13 cellular contexts compared by ENCODE assay signal in the genomic region with DNA sequence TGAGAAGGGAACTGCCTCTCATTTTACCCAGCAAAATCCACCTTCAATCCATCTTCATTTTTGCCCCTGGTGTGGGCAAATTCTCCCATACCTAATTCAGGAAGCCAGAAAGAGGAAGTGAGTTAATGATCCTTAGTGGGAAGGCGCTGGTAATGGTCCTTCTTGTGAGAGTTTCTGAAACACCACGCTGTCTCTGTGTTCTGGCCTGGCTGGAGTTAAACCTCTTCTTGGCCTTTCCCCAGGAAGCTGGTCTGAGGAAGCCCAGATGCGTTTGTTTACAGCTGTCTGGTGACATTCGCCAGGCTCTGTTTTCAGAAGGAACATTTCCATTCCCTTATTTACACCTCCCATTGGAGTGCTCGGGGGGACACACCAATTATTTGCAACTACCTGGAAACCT. TPM values are rescaled to one million over a fixed set of nuclear protein-coding genes. Genes with fewer than 3 reads are reported as not detected.
DNase-seq lines count a peak whose midpoint lies in the region; ATAC-seq, FAIRE-seq and TF ChIP-seq lines count a peak whose summit lies in the region.
"Had no signal": no experiment of that assay in that cellular context is flagged by ENCODE, and none has a peak within 500 bp of the region (broad histone marks: within the 10 kb centered on the region; RNA-seq: fewer than 3 reads in every experiment).

No MANE protein-coding gene starts in this region.

- DNase-seq in HepG2 (ENCODE audit: low spot score) = no peak
- DNase-seq in endothelial cell (ENCODE audit: low spot score) = no peak
- DNase-seq in mesenchymal stem cell = peak; percentile 91
- no peak for DNase-seq in H9
- no peak for DNase-seq in DMS79 treated with DMSO at 0.1 percent for 48 hours (lab: John Stamatoyannopoulos, UW)
- no peak for DNase-seq in testis
- DNase-seq in NCI-H226 = no peak
- DNase-seq: ACHN, KG1, PC-9 had no signal

- no peak overlapping the region for H3K23ac ChIP-seq in mesenchymal stem cell (ENCODE audit: low read length in 2 of 2)
- H3K23ac ChIP-seq in H9 (ENCODE audit: insufficient read length, low read depth, low read length) = no peak overlapping the region

- H2BK12ac ChIP-seq in mesenchymal stem cell (ENCODE audit: low read length in 2 of 2) (peak overlapping the region; percentile 94 to 95), H9 (ENCODE audit: insufficient read length, low read depth, low read length) (no peak overlapping the region)

- H3K4ac ChIP-seq in mesenchymal stem cell (ENCODE audit: low read depth in 1 of 2, low read length in 2 of 2) = peak overlapping the region; percentile 62 to 85
- H3K4ac ChIP-seq in H9 (ENCODE audit: low read depth, low read length) = no peak overlapping the region

- peaks cover 6% of the 10 kb centered on the region for H3K36me3 Mint-ChIP-seq in endothelial cell (ENCODE audit: low read depth, unreplicated experiment)
- H3K36me3 Mint-ChIP-seq in H9 (ENCODE audit: insufficient read depth in 1 of 3, low read depth in 3 of 3) = peaks cover 6 to 10% (median 6%) of the 10 kb centered on the region in 3 experiments; a peak in 6 of 7 replicates

- TF ChIP-seq POLR2A in HepG2 (IDR thresholded peaks at IDR 0.05; ENCODE audit: insufficient read depth in 1 of 2, low read depth in 2 of 2, low read length in 2 of 2) (no peak), testis (IDR thresholded peaks at IDR 0.05) (no peak)

- H3K27ac Mint-ChIP-seq in endothelial cell (ENCODE audit: unreplicated experiment) = peak overlapping the region; percentile 90
- H3K27ac Mint-ChIP-seq in H9 = no peak overlapping the region

- peaks cover 2% of the 10 kb centered on the region for H3K27me3 Mint-ChIP-seq in endothelial cell (ENCODE audit: unreplicated experiment)
- H3K27me3 Mint-ChIP-seq in H9 (ENCODE audit: low read depth) = peaks cover 3% of the 10 kb centered on the region

- H4K20me1 ChIP-seq in HepG2 (ENCODE audit: insufficient read depth, low read length) (no peaks in the 10 kb centered on the region), H9 (ENCODE audit: control insufficient read depth, insufficient read depth, insufficient read length) (no peaks in the 10 kb centered on the region)

- peaks cover 23% of the 10 kb centered on the region for H3K4me1 Mint-ChIP-seq in endothelial cell (ENCODE audit: unreplicated experiment)
- H3K4me1 Mint-ChIP-seq in H9 = peaks cover 0 to 5% of the 10 kb centered on the region in 2 experiments; a peak in 3 of 4 replicates

- CTCF ChIA-PET in HepG2 (lab: Yijun Ruan, JAX; ENCODE audit: low intra/inter-chr PET ratio, low total read pairs) = no interaction called here

- H4K8ac ChIP-seq in mesenchymal stem cell (ENCODE audit: low read length) (peak overlapping the region; percentile 97), H9 (replicated peaks; ENCODE audit: insufficient read length, low read depth, low read length) (no peak overlapping the region)

- WGBS in liver = 61% methylated on average over 5 of the region's 5 CpGs
- WGBS in HepG2 (ENCODE audit: low lambda C conversion rate) = 0% methylated on average over 5 of the region's 5 CpGs
- 5% methylated on average over 4 of the region's 5 CpGs for WGBS in mesenchymal stem cell
- no CpG with 5 or more reads among the region's 5 CpGs for WGBS in H9 (ENCODE audit: extremely low coverage, insufficient read length, low lambda C conversion rate)
- WGBS in testis, 2 donors = 47% methylated on average over 5 of the region's 5 CpGs

- no peaks in the 10 kb centered on the region for H3K27me3 ChIP-seq in liver (ENCODE audit: control insufficient read depth in 4 of 4, insufficient read depth in 4 of 4, low read length in 3 of 4)
- H3K27me3 ChIP-seq in HepG2 (ENCODE audit: control insufficient read depth in 1 of 2, insufficient read depth in 2 of 2, low read length in 2 of 2) = peaks cover 2 to 44% of the 10 kb centered on the region in 2 experiments; a peak in 4 of 5 replicates
- peaks cover 0 to 4% of the 10 kb centered on the region in 2 experiments for H3K27me3 ChIP-seq in mesenchymal stem cell (ENCODE audit: control insufficient read depth in 1 of 2, insufficient read depth in 1 of 2, low read length in 2 of 2)
- no peaks in the 10 kb centered on the region for H3K27me3 ChIP-seq in H9 (ENCODE audit: insufficient read depth, low read length)
- no peaks in the 10 kb centered on the region for H3K27me3 ChIP-seq in testis
- H3K27me3 ChIP-seq: tibial nerve had no signal

- H2BK120ac ChIP-seq in mesenchymal stem cell (ENCODE audit: low read depth, low read length) = peak overlapping the region; percentile 54
- no peak overlapping the region for H2BK120ac ChIP-seq in H9 (ENCODE audit: low read depth, low read length, poor library complexity, severe bottlenecking)

- H3K18ac ChIP-seq in mesenchymal stem cell (ENCODE audit: low read depth in 1 of 2, low read length in 2 of 2) (peak overlapping the region; percentile 87 to 96), H9 (ENCODE audit: insufficient read length, low read depth, low read length) (no peak overlapping the region)

- no peak overlapping the region for H3K4me3 Mint-ChIP-seq in endothelial cell (ENCODE audit: unreplicated experiment)
- no peak overlapping the region for H3K4me3 Mint-ChIP-seq in H9

- H3K79me1 ChIP-seq in mesenchymal stem cell (replicated peaks; ENCODE audit: low read length, poor library complexity, severe bottlenecking) (peaks cover 15% of the 10 kb centered on the region), H9 (ENCODE audit: insufficient read depth, low read depth, low read length, poor library complexity, severe bottlenecking) (no peaks in the 10 kb centered on the region)

- H3K56ac ChIP-seq in H9 (ENCODE audit: insufficient read length, low read depth, low read length) = no peak overlapping the region

- no peak overlapping the region for H2BK15ac ChIP-seq in mesenchymal stem cell (ENCODE audit: low read depth, poor library complexity, severe bottlenecking)
- no peak overlapping the region for H2BK15ac ChIP-seq in H9 (ENCODE audit: low read depth, low read length)

- H4K5ac ChIP-seq in H9 (ENCODE audit: insufficient read length, low read depth, low read length) = no peak overlapping the region

- TF ChIP-seq EP300 in HepG2 (IDR thresholded peaks at IDR 0.05; ENCODE audit: low read depth in 2 of 2, low read length in 2 of 2) = no peak
- no peak for TF ChIP-seq EP300 in HepG2 (CRISPR knock-in tag; IDR thresholded peaks at IDR 0.05; ENCODE audit: borderline replicate concordance)

- in situ Hi-C loops in HepG2 (cut with HindIII; ENCODE audit: extremely low pct_ligation_motif_present, low pct_unique_long_range_greater_than_20kb) = no loop called here

- POLR2A ChIA-PET in HepG2 (lab: Yijun Ruan, JAX) = no interaction called here

- H2AFZ ChIP-seq in HepG2 (ENCODE audit: low read length) (no peak overlapping the region), mesenchymal stem cell (ENCODE audit: low read depth, low read length) (no peak overlapping the region), H9 (ENCODE audit: low read length) (no peak overlapping the region)
- H2AFZ ChIP-seq: PC-9 had no signal

- no peaks in the 10 kb centered on the region for H3K9me3 Mint-ChIP-seq in endothelial cell (ENCODE audit: unreplicated experiment)
- H3K9me3 Mint-ChIP-seq in H9 = peaks cover 10 to 12% of the 10 kb centered on the region in 2 experiments

- BruUV-seq in HepG2 (replicated peaks; lab: Mats Ljungman, UMichigan) = no TSS peak

- no peak overlapping the region for H2AK5ac ChIP-seq in mesenchymal stem cell (ENCODE audit: low read length, severe bottlenecking)
- H2AK5ac ChIP-seq in H9 (ENCODE audit: insufficient read length, low read length) = no peak overlapping the region

- H3K9me3 ChIP-seq in liver (ENCODE audit: control insufficient read depth in 4 of 4, low read length in 3 of 4) (no peaks in the 10 kb centered on the region), HepG2 (ENCODE audit: low read length) (no peaks in the 10 kb centered on the region), mesenchymal stem cell (ENCODE audit: control insufficient read depth, low read length) (no peaks in the 10 kb centered on the region), H9 (ENCODE audit: control insufficient read depth, low read depth, low read length) (peaks cover 8% of the 10 kb centered on the region), testis (no peaks in the 10 kb centered on the region)
- H3K9me3 ChIP-seq: tibial nerve had no signal

- H2BK5ac ChIP-seq in mesenchymal stem cell (ENCODE audit: low read depth, low read length, poor library complexity, severe bottlenecking) = no peak overlapping the region
- no peak overlapping the region for H2BK5ac ChIP-seq in H9 (ENCODE audit: insufficient read length, low read length)

- H3K79me2 ChIP-seq in HepG2 (ENCODE audit: insufficient read depth, low read length) (no peaks in the 10 kb centered on the region), H9 (ENCODE audit: insufficient read depth, low read length) (no peaks in the 10 kb centered on the region)

- H3K4me1 ChIP-seq in liver (ENCODE audit: control insufficient read depth in 4 of 4, insufficient read depth in 4 of 4, low read length in 3 of 4) (no peaks in the 10 kb centered on the region), HepG2 (ENCODE audit: insufficient read depth, low read length) (no peaks in the 10 kb centered on the region), mesenchymal stem cell (ENCODE audit: control insufficient read depth, insufficient read depth, low read depth, low read length) (peaks cover 9% of the 10 kb centered on the region), H9 (ENCODE audit: insufficient read depth, low read length) (no peaks in the 10 kb centered on the region), testis (no peaks in the 10 kb centered on the region)

- H3K4me2 ChIP-seq in HepG2 (ENCODE audit: low read depth, low read length) (no peak overlapping the region), mesenchymal stem cell (ENCODE audit: low read length, poor library complexity, severe bottlenecking) (no peak overlapping the region), H9 (ENCODE audit: insufficient read depth, insufficient read length, low read length) (no peak overlapping the region)
- H3K4me2 ChIP-seq: PC-9 had no signal

- H3K14ac ChIP-seq in mesenchymal stem cell (ENCODE audit: low read length in 2 of 2) = no peak overlapping the region
- H3K14ac ChIP-seq in H9 (ENCODE audit: insufficient read depth, low read length) = no peak overlapping the region

- no peak overlapping the region for H3T11ph ChIP-seq in H9 (ENCODE audit: low read length)

- H3K27ac ChIP-seq in liver (ENCODE audit: low read depth in 1 of 2, low read length in 2 of 2) = no peak overlapping the region
- H3K27ac ChIP-seq in HepG2 (ENCODE audit: extremely low read length, insufficient read depth, low read length) = no peak overlapping the region
- H3K27ac ChIP-seq in mesenchymal stem cell (ENCODE audit: low read length, poor library complexity, severe bottlenecking) = no peak overlapping the region
- H3K27ac ChIP-seq in H9 (ENCODE audit: insufficient read length, low read depth, low read length) = no peak overlapping the region
- H3K27ac ChIP-seq in testis = no peak overlapping the region
- H3K27ac ChIP-seq: PC-9, tibial nerve had no signal

- ATAC-seq in HepG2 = no peak

- no peak overlapping the region for H2BK20ac ChIP-seq in H9 (ENCODE audit: low read depth, low read length, poor library complexity, severe bottlenecking)

- intact Hi-C loops in HepG2 (cut with micrococcal nuclease; ENCODE audit: unreplicated experiment) (no loop called here), testis (cut with DNase I; ENCODE audit: low total_unique reads) (no loop called here)

- FAIRE-seq in HepG2 (lab: Jason Lieb, UNC) = no peak

- H3K36me3 ChIP-seq in liver (ENCODE audit: control insufficient read depth in 4 of 4, insufficient read depth in 3 of 4, low read depth in 1 of 4, low read length in 3 of 4) (peaks cover 0 to 7% (median 0%) of the 10 kb centered on the region in 4 donors), HepG2 (replicated peaks in 1 of 2; ENCODE audit: control insufficient read depth in 1 of 2, insufficient read depth in 2 of 2, low read length in 2 of 2) (no peaks in the 10 kb centered on the region), mesenchymal stem cell (ENCODE audit: control insufficient read depth in 1 of 2, insufficient read depth in 2 of 2, low read depth in 1 of 2, low read length in 2 of 2) (peaks cover 8 to 81% of the 10 kb centered on the region in 2 experiments), testis (ENCODE audit: low read depth, missing control alignments) (no peaks in the 10 kb centered on the region)

- H3K9ac ChIP-seq in liver (ENCODE audit: low read depth in 1 of 2, low read length in 2 of 2) (no peak overlapping the region), HepG2 (ENCODE audit: insufficient read depth, low read depth, low read length) (no peak overlapping the region), mesenchymal stem cell (ENCODE audit: low read length) (peak overlapping the region; percentile 18), H9 (ENCODE audit: extremely low read depth, insufficient read length, low read length) (no peak overlapping the region)

- H4K91ac ChIP-seq in mesenchymal stem cell (ENCODE audit: low read length) = peak overlapping the region; percentile 92
- no peak overlapping the region for H4K91ac ChIP-seq in H9 (ENCODE audit: insufficient read length, low read depth, low read length)

- TF ChIP-seq CTCF in liver (IDR thresholded peaks at IDR 0.05; ENCODE audit: low read depth, low read length, missing input control) = no peak
- TF ChIP-seq CTCF in HepG2 (CRISPR knock-in tag; IDR thresholded peaks at IDR 0.05) = no peak
- TF ChIP-seq CTCF in endothelial cell (IDR thresholded peaks at IDR 0.05; ENCODE audit: unreplicated experiment) = no peak
- no peak for TF ChIP-seq CTCF in H9 (conservative IDR thresholded peaks at IDR 0.05)
- no peak for TF ChIP-seq CTCF in testis (IDR thresholded peaks at IDR 0.05)

- H3K4me3 ChIP-seq in liver (ENCODE audit: low read depth in 1 of 3, low read length in 3 of 3) (no peak overlapping the region), HepG2 (replicated peaks in 1 of 3; ENCODE audit: insufficient read depth in 1 of 3, low read depth in 2 of 3, low read length in 3 of 3) (no peak overlapping the region), mesenchymal stem cell (ENCODE audit: insufficient read depth in 1 of 2, low read depth in 1 of 2, low read length in 2 of 2) (peak overlapping the region in 1 of 2 experiments; percentile 26), testis (no peak overlapping the region)
- H3K4me3 ChIP-seq: PC-9, tibial nerve had no signal

- no peaks in the 10 kb centered on the region for H3K23me2 ChIP-seq in H9 (ENCODE audit: insufficient read length, low read depth, low read length, poor library complexity, severe bottlenecking)

- no peak for TF ChIP-seq RAD21 in liver (IDR thresholded peaks at IDR 0.05)
- no peak for TF ChIP-seq RAD21 in HepG2 (CRISPR knock-in tag; IDR thresholded peaks at IDR 0.05)

RNA-seq across cellular contexts. Expression of a gene that starts 24.3 kb away (rescaled TPM):
- total RNA-seq in liver (10 to 100 TPM in 1 of 2 donors, 1 to 10 TPM in 1; 4.3 to 73.3 TPM), HepG2 (2016; rRNA removed; fragmentation: Illumina TruSeq; extraction: Trizol) (0.17 and 0.40 TPM in 2 replicates), endothelial cell (ENCODE audit: unreplicated experiment) (72.3 TPM), H9 (2021) (11.1 TPM in 2 replicates), testis (10 to 100 TPM; 21.3 to 27.3 TPM)
- polyA plus RNA-seq in liver (100 to 1,000 TPM in 1 of 2 donors, 10 to 100 TPM in 1; 71.0 to 289 TPM), HepG2 (2011; rRNA removed) (0.11 and 0.18 TPM in 2 replicates), testis (ENCODE audit: insufficient read depth, low read depth, low replicate concordance) (105 TPM)
- total RNA-seq in HepG2 (2016; cell fraction: cytosol; rRNA removed; fragmentation: Illumina TruSeq; extraction: Trizol; ENCODE audit: low read depth) = 0.10 TPM in 1 of 2 replicates, not detected in the other
- 0.15 and 0.37 TPM in 2 replicates for total RNA-seq in HepG2 (2016; cell fraction: insoluble cytoplasmic fraction; rRNA removed; fragmentation: Illumina TruSeq; extraction: Trizol)
- 0.31 and 0.48 TPM in 2 replicates for total RNA-seq in HepG2 (2016; cell fraction: membrane; rRNA removed; fragmentation: Illumina TruSeq; extraction: Trizol)
- 0.43 TPM in 1 of 2 replicates, not detected in the other for total RNA-seq in HepG2 (2016; cell fraction: nucleus; rRNA removed; fragmentation: Illumina TruSeq; extraction: Trizol)
- polyA plus RNA-seq in HepG2 (2011; cell fraction: cytosol; rRNA removed) = 0.09 and 0.16 TPM in 2 replicates
- 0.13 TPM in 1 of 2 replicates, not detected in the other for polyA plus RNA-seq in HepG2 (2011; cell fraction: nucleus; rRNA removed)
- 0.09 and 0.11 TPM in 2 replicates for polyA plus RNA-seq in HepG2 (2012)
- 0.18 TPM in 2 replicates for polyA plus RNA-seq in HepG2 (2016; cell fraction: cytosol; fragmentation: Illumina TruSeq; extraction: Trizol; ENCODE audit: low read depth)
- 0.13 TPM in 1 of 2 replicates, not detected in the other for polyA plus RNA-seq in HepG2 (2016; cell fraction: insoluble cytoplasmic fraction; fragmentation: Illumina TruSeq; extraction: Trizol; ENCODE audit: low read depth)
- polyA plus RNA-seq in HepG2 (2016; cell fraction: membrane; fragmentation: Illumina TruSeq; extraction: Trizol; ENCODE audit: low read depth) = 0.22 TPM in 2 replicates
- 0.29 TPM in 1 of 2 replicates, not detected in the other for polyA plus RNA-seq in HepG2 (2016; cell fraction: nucleus; fragmentation: Illumina TruSeq; extraction: Trizol; ENCODE audit: insufficient read depth, low read depth)
- 23.5 TPM in 1 of 2 replicates, not detected in the other for polyA minus RNA-seq in HepG2 (2011; rRNA and poly(A)+ RNA removed; ENCODE audit: low replicate concordance)
- polyA minus RNA-seq in HepG2 (2011; cell fraction: cytosol; rRNA and poly(A)+ RNA removed) = 0.26 TPM in 1 of 2 replicates, not detected in the other
- polyA minus RNA-seq in HepG2 (2011; cell fraction: nucleus; rRNA and poly(A)+ RNA removed) = not detected in 2 replicates
- 204 TPM for polyA plus RNA-seq in mesenchymal stem cell (2013, experiment 1 of 2)
- polyA plus RNA-seq in mesenchymal stem cell (2013, experiment 2 of 2) = 204 TPM

RNA-seq across cellular contexts. Expression of a gene that starts 31.2 kb away (rescaled TPM):
- total RNA-seq in liver = under 1 TPM in 1 of 2 donors, not detected in 1; 0.17 TPM
- polyA plus RNA-seq in liver = not detected
- not detected in 2 replicates for total RNA-seq in HepG2 (2016; rRNA removed; fragmentation: Illumina TruSeq; extraction: Trizol)
- total RNA-seq in HepG2 (2016; cell fraction: cytosol; rRNA removed; fragmentation: Illumina TruSeq; extraction: Trizol; ENCODE audit: low read depth) = not detected in 2 replicates
- total RNA-seq in HepG2 (2016; cell fraction: insoluble cytoplasmic fraction; rRNA removed; fragmentation: Illumina TruSeq; extraction: Trizol) = not detected in 2 replicates
- total RNA-seq in HepG2 (2016; cell fraction: membrane; rRNA removed; fragmentation: Illumina TruSeq; extraction: Trizol) = not detected in 2 replicates
- total RNA-seq in HepG2 (2016; cell fraction: nucleus; rRNA removed; fragmentation: Illumina TruSeq; extraction: Trizol) = not detected in 2 replicates
- polyA plus RNA-seq in HepG2 (2011; rRNA removed) = not detected in 2 replicates
- polyA plus RNA-seq in HepG2 (2011; cell fraction: cytosol; rRNA removed) = not detected in 2 replicates
- 0.23 TPM in 1 of 2 replicates, not detected in the other for polyA plus RNA-seq in HepG2 (2011; cell fraction: nucleus; rRNA removed)
- not detected in 2 replicates for polyA plus RNA-seq in HepG2 (2012)
- not detected in 2 replicates for polyA plus RNA-seq in HepG2 (2016; cell fraction: cytosol; fragmentation: Illumina TruSeq; extraction: Trizol; ENCODE audit: low read depth)
- polyA plus RNA-seq in HepG2 (2016; cell fraction: insoluble cytoplasmic fraction; fragmentation: Illumina TruSeq; extraction: Trizol; ENCODE audit: low read depth) = not detected in 2 replicates
- not detected in 2 replicates for polyA plus RNA-seq in HepG2 (2016; cell fraction: membrane; fragmentation: Illumina TruSeq; extraction: Trizol; ENCODE audit: low read depth)
- polyA plus RNA-seq in HepG2 (2016; cell fraction: nucleus; fragmentation: Illumina TruSeq; extraction: Trizol; ENCODE audit: insufficient read depth, low read depth) = not detected in 2 replicates
- not detected in 2 replicates for polyA minus RNA-seq in HepG2 (2011; rRNA and poly(A)+ RNA removed; ENCODE audit: low replicate concordance)
- polyA minus RNA-seq in HepG2 (2011; cell fraction: cytosol; rRNA and poly(A)+ RNA removed) = not detected in 2 replicates
- polyA minus RNA-seq in HepG2 (2011; cell fraction: nucleus; rRNA and poly(A)+ RNA removed) = not detected in 2 replicates
- not detected for total RNA-seq in endothelial cell (ENCODE audit: unreplicated experiment)
- polyA plus RNA-seq in mesenchymal stem cell (2013, experiment 1 of 2) = not detected
- polyA plus RNA-seq in mesenchymal stem cell (2013, experiment 2 of 2) = not detected
- total RNA-seq in H9 (2021) = not detected in 2 replicates
- 1 to 10 TPM in 1 of 2 donors, not detected in 1; 1.4 TPM for total RNA-seq in testis
- 2.3 TPM for polyA plus RNA-seq in testis (ENCODE audit: insufficient read depth, low read depth, low replicate concordance)
- total RNA-seq: Daoy, PC-9, tibial nerve had no signal
